In the genomic region with DNA sequence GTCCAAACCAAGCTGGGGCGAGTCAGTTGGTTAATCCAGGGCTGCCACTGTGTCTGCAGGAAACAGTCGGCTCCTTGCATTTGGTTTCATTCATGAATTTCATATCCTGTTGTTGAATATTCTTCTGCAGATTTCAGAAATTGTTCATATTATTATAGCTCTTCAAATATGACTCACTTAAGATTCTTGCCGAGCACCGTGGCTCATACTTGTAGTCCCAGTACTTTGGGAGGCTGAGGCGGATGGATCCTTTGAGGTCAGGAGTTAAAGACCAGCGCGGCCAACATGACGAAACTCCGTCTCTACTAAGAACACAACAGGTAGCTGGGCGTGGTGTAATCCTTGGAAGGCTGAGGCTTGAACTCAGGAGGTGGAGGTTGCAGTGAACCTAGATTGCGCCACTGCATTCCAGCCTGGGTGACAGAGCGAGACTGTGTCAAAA, we compare ENCODE assay signal across 1 cellular context.
TF ChIP-seq lines count a peak whose summit lies in the region.

No MANE protein-coding gene starts in this region.

TF ChIP-seq in HCT116, 20 proteins besides CTCF, POLR2A, EP300 and RAD21 (continued from another document):
- TF ChIP-seq JUND (IDR thresholded peaks at IDR 0.05), result peak; percentile 83
